20 cellular contexts compared by ENCODE assay signal in the genomic region with DNA sequence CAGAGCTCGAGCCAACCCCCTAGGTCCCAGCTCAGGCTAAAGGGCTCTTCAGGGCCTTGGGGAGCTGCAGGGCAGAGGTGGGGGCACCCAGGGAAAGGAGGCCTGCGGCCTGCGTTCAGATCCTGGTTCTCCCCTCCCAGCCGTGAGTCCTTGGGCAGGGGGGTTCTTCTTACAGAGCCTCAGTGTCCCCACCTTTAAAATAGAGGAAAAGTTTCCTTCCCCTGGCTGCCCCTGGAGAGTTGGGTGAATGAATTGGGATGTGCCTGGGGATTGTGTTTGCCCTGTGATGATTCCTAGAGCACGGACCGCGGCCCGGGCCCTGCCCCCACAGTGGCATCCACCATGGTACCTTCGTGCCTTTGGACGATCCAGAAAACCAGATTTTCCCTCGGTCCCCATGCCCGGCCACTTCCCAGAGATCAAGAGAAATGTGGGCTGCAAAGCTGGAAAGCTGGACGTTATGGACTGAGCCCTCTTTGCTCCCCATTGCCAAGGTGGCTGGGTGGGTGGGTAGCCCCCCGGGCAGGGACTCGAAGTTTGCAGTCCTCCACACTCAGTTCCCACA. TPM values are rescaled to one million over a fixed set of nuclear protein-coding genes. Genes with fewer than 3 reads are reported as not detected.
"Had no signal": no experiment of that assay in that cellular context is flagged by ENCODE, and none has a peak within 500 bp of the region (broad histone marks: within the 10 kb centered on the region; RNA-seq: fewer than 3 reads in every experiment).

No MANE protein-coding gene starts in this region.

- H3K27ac ChIP-seq: brain microvascular endothelial cell, thyroid gland had no signal

- H3K36me3 Mint-ChIP-seq: activated naive CD4-positive, alpha-beta T cell treated with anti-CD3 and anti-CD28 coated beads, Interleukin-2, amount 10 ng/mL, durations not matched to agents 7 days and 5 days; mesothelial cell of epicardium had no signal

- H3K9me3 ChIP-seq: gastrocnemius medialis, thyroid gland had no signal

- H3K4me3 Mint-ChIP-seq: activated CD4-positive, alpha-beta T cell treated with anti-CD3 and anti-CD28 coated beads, Interleukin-2, amount 10 ng/mL, durations not matched to agents 7 days and 5 days; activated CD8-positive, alpha-beta T cell treated with anti-CD3 and anti-CD28 coated beads, Interleukin-2, amount 10 ng/mL, durations not matched to agents 7 days and 5 days; activated naive CD4-positive, alpha-beta T cell treated with anti-CD3 and anti-CD28 coated beads, Interleukin-2, amount 10 ng/mL, durations not matched to agents 7 days and 5 days; activated naive CD8-positive, alpha-beta T cell treated with anti-CD3 and anti-CD28 coated beads, Interleukin-2, amount 50 U/mL, for 24 hours; activated T-cell treated with anti-CD3 and anti-CD28 coated beads, Interleukin-2, amount 50 U/mL, for 24 hours; central memory CD8-positive, alpha-beta T cell; mesothelial cell of epicardium had no signal

- H3K27me3 ChIP-seq: brain microvascular endothelial cell, gastrocnemius medialis, thyroid gland had no signal

- ATAC-seq: activated CD4-positive, CD25-positive, alpha-beta regulatory T cell treated with anti-CD3 and anti-CD28 coated beads, Interleukin-2, amount 50 U/mL, for 24 hours; activated CD8-positive, alpha-beta T cell treated with anti-CD3 and anti-CD28 coated beads, Interleukin-2, amount 10 ng/mL, durations not matched to agents 7 days and 5 days; activated naive CD8-positive, alpha-beta T cell treated with anti-CD3 and anti-CD28 coated beads, Interleukin-2, amount 50 U/mL, for 24 hours; left colon had no signal

- H3K27ac Mint-ChIP-seq: activated CD4-positive, alpha-beta T cell treated with anti-CD3 and anti-CD28 coated beads, Interleukin-2, amount 10 ng/mL, durations not matched to agents 7 days and 5 days; activated CD8-positive, alpha-beta T cell treated with anti-CD3 and anti-CD28 coated beads, Interleukin-2, amount 10 ng/mL, durations not matched to agents 7 days and 5 days; activated naive CD4-positive, alpha-beta T cell treated with anti-CD3 and anti-CD28 coated beads, Interleukin-2, amount 10 ng/mL, durations not matched to agents 7 days and 5 days; activated naive CD8-positive, alpha-beta T cell treated with anti-CD3 and anti-CD28 coated beads, Interleukin-2, amount 50 U/mL, for 24 hours; activated T-cell treated with anti-CD3 and anti-CD28 coated beads, Interleukin-2, amount 50 U/mL, for 24 hours; activated T-helper 2 cell treated with anti-CD3 and anti-CD28 coated beads, Interferon-gamma antibody, Interleukin-2, Interleukin-4, amounts not matched to agents 10 μg/mL and 5 μg/mL and 100 μg/mL, durations not matched to agents 14 hours and 24 hours and 36 hours had no signal

- DNase-seq: activated CD4-positive, alpha-beta T cell treated with anti-CD3 and anti-CD28 coated beads, Interleukin-2, amount 10 ng/mL, durations not matched to agents 7 days and 5 days; activated CD8-positive, alpha-beta T cell treated with anti-CD3 and anti-CD28 coated beads, Interleukin-2, amount 10 ng/mL, durations not matched to agents 7 days and 5 days; activated naive CD4-positive, alpha-beta T cell treated with anti-CD3 and anti-CD28 coated beads, Interleukin-2, amount 10 ng/mL, durations not matched to agents 7 days and 5 days; activated naive CD8-positive, alpha-beta T cell treated with anti-CD3 and anti-CD28 coated beads, Interleukin-2, amount 50 U/mL, for 24 hours; activated T-cell treated with anti-CD3 and anti-CD28 coated beads, Interleukin-2, amount 50 U/mL, for 24 hours; brain microvascular endothelial cell; erythroblast; stimulated activated CD8-positive, alpha-beta memory T cell treated with anti-CD3 and anti-CD28 coated beads, Interleukin-4, amount 100 ng/mL, for 48 hours; stimulated activated naive CD4-positive, alpha-beta T cell; T-helper 1 cell had no signal

- H3K27me3 Mint-ChIP-seq: activated CD4-positive, alpha-beta T cell treated with anti-CD3 and anti-CD28 coated beads, Interleukin-2, amount 10 ng/mL, durations not matched to agents 7 days and 5 days; activated T-cell treated with anti-CD3 and anti-CD28 coated beads, Interleukin-2, amount 50 U/mL, for 24 hours; central memory CD8-positive, alpha-beta T cell had no signal

- H3K4me3 ChIP-seq: coronary artery, gastrocnemius medialis, lung, thyroid gland had no signal

- H3K4me1 Mint-ChIP-seq: activated CD4-positive, alpha-beta T cell treated with anti-CD3 and anti-CD28 coated beads, Interleukin-2, amount 10 ng/mL, durations not matched to agents 7 days and 5 days; activated naive CD4-positive, alpha-beta T cell treated with anti-CD3 and anti-CD28 coated beads, Interleukin-2, amount 10 ng/mL, durations not matched to agents 7 days and 5 days; central memory CD8-positive, alpha-beta T cell had no signal

- H3K36me3 ChIP-seq: brain microvascular endothelial cell, gastrocnemius medialis, thyroid gland had no signal

- H3K9me3 Mint-ChIP-seq: activated CD4-positive, alpha-beta T cell treated with anti-CD3 and anti-CD28 coated beads, Interleukin-2, amount 10 ng/mL, durations not matched to agents 7 days and 5 days; activated naive CD4-positive, alpha-beta T cell treated with anti-CD3 and anti-CD28 coated beads, Interleukin-2, amount 10 ng/mL, durations not matched to agents 7 days and 5 days; activated naive CD8-positive, alpha-beta T cell treated with anti-CD3 and anti-CD28 coated beads, Interleukin-2, amount 50 U/mL, for 24 hours; activated T-cell treated with anti-CD3 and anti-CD28 coated beads, Interleukin-2, amount 50 U/mL, for 24 hours; activated T-helper 2 cell treated with anti-CD3 and anti-CD28 coated beads, Interferon-gamma antibody, Interleukin-2, Interleukin-4, amounts not matched to agents 10 μg/mL and 5 μg/mL and 100 μg/mL, durations not matched to agents 14 hours and 24 hours and 36 hours; central memory CD8-positive, alpha-beta T cell; mesothelial cell of epicardium had no signal

RNA-seq across cellular contexts. Expression of a gene that starts 11.4 kb away (rescaled TPM):
- total RNA-seq: activated CD4-positive, alpha-beta T cell treated with anti-CD3 and anti-CD28 coated beads, Interleukin-2, amount 10 ng/mL, durations not matched to agents 7 days and 5 days; activated CD8-positive, alpha-beta T cell treated with anti-CD3 and anti-CD28 coated beads, Interleukin-2, amount 10 ng/mL, durations not matched to agents 7 days and 5 days had no signal
- polyA plus RNA-seq: neural cell had no signal
